In genomic region chr16:66382966-66383299, GRCh38 we compare ENCODE assay signal across 9 cellular contexts. TPM values are rescaled to one million over a fixed set of nuclear protein-coding genes. Genes with fewer than 3 reads are reported as not detected.
DNase-seq lines count a peak whose midpoint lies in the region; ATAC-seq and TF ChIP-seq lines count a peak whose summit lies in the region.
"Had no signal": no experiment of that assay in that cellular context is flagged by ENCODE, and none has a peak within 500 bp of the region (broad histone marks: within the 10 kb centered on the region; RNA-seq: fewer than 3 reads in every experiment).

No MANE protein-coding gene starts in this region.

- no peak for TF ChIP-seq CTCF in tibial nerve (IDR thresholded peaks at IDR 0.05)

- no peak overlapping the region for H3K4me3 ChIP-seq in tibial nerve
- H3K4me3 ChIP-seq: coronary artery had no signal

- 50 to 56% methylated on average over 3 of the region's 3 CpGs for WGBS in tibial nerve, 2 donors

- no peak for TF ChIP-seq EP300 in tibial nerve (IDR thresholded peaks at IDR 0.05)

- no peaks in the 10 kb centered on the region for H3K36me3 ChIP-seq in tibial nerve

- no peak for TF ChIP-seq POLR2A in tibial nerve (IDR thresholded peaks at IDR 0.05)

- DNase-seq in HS-27A (ENCODE audit: low read depth), result peak; percentile 88
- peak; percentile 90 for DNase-seq in amniotic epithelial cell (ENCODE audit: low read depth)
- DNase-seq in iPS-NIHi7 (ENCODE audit: extremely low spot score), result peak; percentile 64
- no peak for DNase-seq in tibial nerve (ENCODE audit: low spot score in 2 of 2)
- no peak for DNase-seq in DMS153 treated with DMSO at 0.1 percent for 48 hours (lab: John Stamatoyannopoulos, UW; ENCODE audit: unreplicated experiment)
- DNase-seq: NCI-H2029 had no signal

- H3K9me3 ChIP-seq in tibial nerve, result no peaks in the 10 kb centered on the region

- H3K27me3 ChIP-seq in tibial nerve, result no peaks in the 10 kb centered on the region

- ATAC-seq in GM18870 (IDR thresholded peaks at IDR 0.05; ENCODE audit: unreplicated experiment) (no peak), GM21786 (IDR thresholded peaks at IDR 0.05; ENCODE audit: unreplicated experiment) (no peak)

- H3K27ac ChIP-seq in tibial nerve, result peak overlapping the region in 3 of 4 donors; percentile 19 to 80 (median 75)

- peaks cover 0 to 19% (median 0%) of the 10 kb centered on the region in 4 donors for H3K4me1 ChIP-seq in tibial nerve

RNA-seq across cellular contexts. Expression of gene CDH5, which starts 16.4 kb away (rescaled TPM):
- 10 to 100 TPM; 47.3 to 79.3 (median 67.0) TPM for total RNA-seq in tibial nerve

RNA-seq across cellular contexts. Expression of gene BEAN1, which starts 44.2 kb away (rescaled TPM):
- total RNA-seq in tibial nerve, result 1 to 10 TPM in 1 of 4 donors, under 1 TPM in 2, not detected in 1; 0.21 to 1.4 (median 0.30) TPM

Comparison
In these comparisons a context has a peak if more than half of its experiments do, and no peak if none do; other contexts are left out.
1. DNase-seq: peak in HS-27A (single experiment), amniotic epithelial cell (single experiment) and iPS-NIHi7 (single experiment); none in tibial nerve (0 of 2) and DMS153 treated with DMSO at 0.1 percent for 48 hours (single experiment).